16 cellular contexts compared by ENCODE assay signal in genomic region chr15:25803036-25803435, GRCh38.
"Had no signal": no experiment of that assay in that cellular context is flagged by ENCODE, and none has a peak within 500 bp of the region (broad histone marks: within the 10 kb centered on the region; RNA-seq: fewer than 3 reads in every experiment).

No MANE protein-coding gene starts in this region.

- H3K27ac Mint-ChIP-seq: activated CD4-positive, alpha-beta memory T cell treated with anti-CD3 and anti-CD28 coated beads, Interleukin-2, amount 10 ng/mL, durations not matched to agents 7 days and 5 days; activated T-cell treated with anti-CD3 and anti-CD28 coated beads, Interleukin-2, amount 50 U/mL, for 24 hours; activated T-helper 2 cell treated with anti-CD3 and anti-CD28 coated beads, Interferon-gamma antibody, Interleukin-2, Interleukin-4, amounts not matched to agents 10 μg/mL and 5 μg/mL and 100 μg/mL, durations not matched to agents 14 hours and 24 hours and 36 hours; natural killer cell treated with Interleukin-12 subunit alpha and Interleukin-12 subunit beta and Interleukin-15 and Interleukin-18, amount 100 ng/mL, for 72 hours had no signal

- H3K4me1 ChIP-seq: breast epithelium had no signal

- H3K9me3 ChIP-seq: breast epithelium, gastroesophageal sphincter, transverse colon, vagina had no signal

- DNase-seq: activated CD4-positive, alpha-beta memory T cell treated with anti-CD3 and anti-CD28 coated beads, Interleukin-2, amount 10 ng/mL, durations not matched to agents 7 days and 5 days; activated CD4-positive, alpha-beta T cell treated with anti-CD3 and anti-CD28 coated beads for 48 hours; activated CD4-positive, CD25-positive, alpha-beta regulatory T cell; activated naive CD4-positive, alpha-beta T cell treated with anti-CD3 and anti-CD28 coated beads, Interleukin-2, amount 10 ng/mL, durations not matched to agents 7 days and 5 days; activated T-cell treated with anti-CD3 and anti-CD28 coated beads, Interleukin-2, amount 50 U/mL, for 24 hours; cortex of kidney; left cardiac atrium; mesendoderm; stimulated activated naive CD4-positive, alpha-beta T cell treated with Interleukin-2 at 50 U/mL for 16 hours; SW 1271; transverse colon had no signal

- H3K4me3 ChIP-seq: breast epithelium, gastroesophageal sphincter, transverse colon, vagina had no signal

- H3K27ac ChIP-seq: gastroesophageal sphincter, transverse colon, vagina had no signal

- H3K36me3 Mint-ChIP-seq: natural killer cell treated with Interleukin-12 subunit alpha and Interleukin-12 subunit beta and Interleukin-15 and Interleukin-18, amount 100 ng/mL, for 72 hours had no signal

- H3K27me3 ChIP-seq: breast epithelium, gastroesophageal sphincter, transverse colon, vagina had no signal

- H3K4me3 Mint-ChIP-seq: activated CD4-positive, alpha-beta memory T cell treated with anti-CD3 and anti-CD28 coated beads, Interleukin-2, amount 10 ng/mL, durations not matched to agents 7 days and 5 days; activated naive CD4-positive, alpha-beta T cell treated with anti-CD3 and anti-CD28 coated beads, Interleukin-2, amount 10 ng/mL, durations not matched to agents 7 days and 5 days; activated T-cell treated with anti-CD3 and anti-CD28 coated beads, Interleukin-2, amount 50 U/mL, for 24 hours; natural killer cell treated with Interleukin-12 subunit alpha and Interleukin-12 subunit beta and Interleukin-15 and Interleukin-18, amount 100 ng/mL, for 72 hours had no signal

- ATAC-seq: gastroesophageal sphincter, left cardiac atrium had no signal

- H3K9me3 Mint-ChIP-seq: activated CD4-positive, alpha-beta memory T cell treated with anti-CD3 and anti-CD28 coated beads, Interleukin-2, amount 10 ng/mL, durations not matched to agents 7 days and 5 days; activated naive CD4-positive, alpha-beta T cell treated with anti-CD3 and anti-CD28 coated beads, Interleukin-2, amount 10 ng/mL, durations not matched to agents 7 days and 5 days; activated T-cell treated with anti-CD3 and anti-CD28 coated beads, Interleukin-2, amount 50 U/mL, for 24 hours; activated T-helper 2 cell treated with anti-CD3 and anti-CD28 coated beads, Interferon-gamma antibody, Interleukin-2, Interleukin-4, amounts not matched to agents 10 μg/mL and 5 μg/mL and 100 μg/mL, durations not matched to agents 14 hours and 24 hours and 36 hours; natural killer cell treated with Interleukin-12 subunit alpha and Interleukin-12 subunit beta and Interleukin-15 and Interleukin-18, amount 100 ng/mL, for 72 hours had no signal

- H3K36me3 ChIP-seq: breast epithelium, transverse colon, vagina had no signal

- H3K27me3 Mint-ChIP-seq: activated CD4-positive, alpha-beta memory T cell treated with anti-CD3 and anti-CD28 coated beads, Interleukin-2, amount 10 ng/mL, durations not matched to agents 7 days and 5 days; activated naive CD4-positive, alpha-beta T cell treated with anti-CD3 and anti-CD28 coated beads, Interleukin-2, amount 10 ng/mL, durations not matched to agents 7 days and 5 days; activated T-cell treated with anti-CD3 and anti-CD28 coated beads, Interleukin-2, amount 50 U/mL, for 24 hours; natural killer cell treated with Interleukin-12 subunit alpha and Interleukin-12 subunit beta and Interleukin-15 and Interleukin-18, amount 100 ng/mL, for 72 hours had no signal
